In the genomic region with DNA sequence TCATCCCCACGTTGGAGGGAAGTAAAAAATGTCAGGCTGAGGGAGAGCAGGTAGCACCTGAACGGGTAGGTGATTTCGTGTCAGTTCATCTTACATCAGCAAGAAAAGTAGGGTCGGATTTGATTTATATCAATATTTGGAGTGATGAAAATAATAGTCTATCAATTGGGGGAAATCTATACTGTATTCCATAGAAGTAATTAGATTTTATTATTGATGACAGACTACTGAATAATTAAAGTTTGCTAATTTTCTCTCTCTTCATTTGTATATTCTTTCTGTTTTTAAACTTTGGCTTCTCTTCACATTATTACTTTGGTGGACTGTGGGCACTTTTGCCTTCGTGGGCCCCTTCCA, we compare ENCODE assay signal across 12 cellular contexts.
A peak's percentile ranks its signal among the peaks of the same experiment; 100 is the strongest.
DNase-seq lines count a peak whose midpoint lies in the region; ATAC-seq and TF ChIP-seq lines count a peak whose summit lies in the region.
"Had no signal": no experiment of that assay in that cellular context is flagged by ENCODE, and none has a peak within 500 bp of the region (broad histone marks: within the 10 kb centered on the region; RNA-seq: fewer than 3 reads in every experiment).

No MANE protein-coding gene starts in this region.

- no peak overlapping the region for H3K4ac ChIP-seq in neuronal stem cell (ENCODE audit: low read length)

- H4K91ac ChIP-seq in neuronal stem cell (ENCODE audit: low read depth, low read length, poor library complexity) = no peak overlapping the region

- peaks cover 27% of the 10 kb centered on the region for H3K27me3 Mint-ChIP-seq in T-helper 2 cell treated with Interferon-gamma antibody and Interleukin-4, amounts not matched to agents 5 μg/mL and 100 μg/mL, for 36 hours (ENCODE audit: low read depth)
- no peaks in the 10 kb centered on the region for H3K27me3 Mint-ChIP-seq in stimulated activated memory B cell treated with anti-CD40 and anti-IgM and Interleukin-4, amounts not matched to agents 10 μg/mL and 1 μg/mL and 100 μg/mL, for 72 hours

- no peak overlapping the region for H2BK120ac ChIP-seq in neuronal stem cell (ENCODE audit: low read depth, low read length)

- peak overlapping the region; percentile 79 for H3K4me3 Mint-ChIP-seq in T-helper 2 cell treated with Interferon-gamma antibody and Interleukin-4, amounts not matched to agents 5 μg/mL and 100 μg/mL, for 36 hours
- H3K4me3 Mint-ChIP-seq in stimulated activated memory B cell treated with anti-CD40 and anti-IgM and Interleukin-4, amounts not matched to agents 10 μg/mL and 1 μg/mL and 100 μg/mL, for 72 hours = peak overlapping the region; percentile 78

- H3K4me1 ChIP-seq in esophagus squamous epithelium (peaks cover 0 to 29% (median 8%) of the 10 kb centered on the region in 3 donors), neuronal stem cell (ENCODE audit: control insufficient read depth in 2 of 2, insufficient read depth in 1 of 2, low read depth in 1 of 2, low read length in 2 of 2) (peaks cover 0 to 4% of the 10 kb centered on the region in 2 donors)
- H3K4me1 ChIP-seq: A549 had no signal

- intact Hi-C loops in esophagus squamous epithelium (cut with DNase I) = no loop called here

- no peaks in the 10 kb centered on the region for H3K9me3 Mint-ChIP-seq in T-helper 2 cell treated with Interferon-gamma antibody and Interleukin-4, amounts not matched to agents 5 μg/mL and 100 μg/mL, for 36 hours
- no peaks in the 10 kb centered on the region for H3K9me3 Mint-ChIP-seq in stimulated activated memory B cell treated with anti-CD40 and anti-IgM and Interleukin-4, amounts not matched to agents 10 μg/mL and 1 μg/mL and 100 μg/mL, for 72 hours

- peak overlapping the region; percentile 52 for H3K4me2 ChIP-seq in SU-DHL-6 (ENCODE audit: low read depth, low read length, poor library complexity, severe bottlenecking)
- no peak overlapping the region for H3K4me2 ChIP-seq in neuronal stem cell (ENCODE audit: insufficient read depth, low read length, poor library complexity, severe bottlenecking)
- H3K4me2 ChIP-seq: A549 had no signal

- no peaks in the 10 kb centered on the region for H3K36me3 Mint-ChIP-seq in T-helper 2 cell treated with Interferon-gamma antibody and Interleukin-4, amounts not matched to agents 5 μg/mL and 100 μg/mL, for 36 hours (ENCODE audit: low read depth)
- no peaks in the 10 kb centered on the region for H3K36me3 Mint-ChIP-seq in stimulated activated memory B cell treated with anti-CD40 and anti-IgM and Interleukin-4, amounts not matched to agents 10 μg/mL and 1 μg/mL and 100 μg/mL, for 72 hours

- H3K27ac Mint-ChIP-seq in T-helper 2 cell treated with Interferon-gamma antibody and Interleukin-4, amounts not matched to agents 5 μg/mL and 100 μg/mL, for 36 hours = no peak overlapping the region
- H3K27ac Mint-ChIP-seq in stimulated activated memory B cell treated with anti-CD40 and anti-IgM and Interleukin-4, amounts not matched to agents 10 μg/mL and 1 μg/mL and 100 μg/mL, for 72 hours = peak overlapping the region; percentile 58

- no peak overlapping the region for H2BK15ac ChIP-seq in neuronal stem cell (ENCODE audit: low read length)

- H2AFZ ChIP-seq in SU-DHL-6 (ENCODE audit: low read depth, low read length, severe bottlenecking) (no peak overlapping the region), neuronal stem cell (ENCODE audit: low read length) (no peak overlapping the region)

- peaks cover 6% of the 10 kb centered on the region for H3K4me1 Mint-ChIP-seq in T-helper 2 cell treated with Interferon-gamma antibody and Interleukin-4, amounts not matched to agents 5 μg/mL and 100 μg/mL, for 36 hours (ENCODE audit: low read depth)
- H3K4me1 Mint-ChIP-seq in stimulated activated memory B cell treated with anti-CD40 and anti-IgM and Interleukin-4, amounts not matched to agents 10 μg/mL and 1 μg/mL and 100 μg/mL, for 72 hours = peaks cover 14% of the 10 kb centered on the region

- no peaks in the 10 kb centered on the region for H4K20me1 ChIP-seq in SU-DHL-6 (ENCODE audit: low read depth, low read length)

- no peak for DNase-seq in T-helper 2 cell treated with Interferon-gamma antibody and Interleukin-4, amounts not matched to agents 5 μg/mL and 100 μg/mL, for 36 hours (ENCODE audit: low spot score)
- DNase-seq in T-helper 2 cell (no peak), esophagus squamous epithelium (lab: John Stamatoyannopoulos, UW) (no peak), medulla oblongata (ENCODE audit: extremely low spot score) (no peak), neuronal stem cell (ENCODE audit: low spot score) (no peak)
- DNase-seq: NCI-H1105 had no signal

- H3K79me1 ChIP-seq in neuronal stem cell (ENCODE audit: low read depth, low read length) = no peaks in the 10 kb centered on the region

- no peak overlapping the region for H3K27ac ChIP-seq in SU-DHL-6 (ENCODE audit: low read depth, low read length)
- peak overlapping the region in 3 of 4 donors; percentile 35 to 79 (median 55) for H3K27ac ChIP-seq in esophagus squamous epithelium
- no peak overlapping the region for H3K27ac ChIP-seq in neuronal stem cell (replicated peaks; ENCODE audit: low read length)
- H3K27ac ChIP-seq: A549, HL-60, neutrophil had no signal

- TF ChIP-seq POLR2A in esophagus squamous epithelium (IDR thresholded peaks at IDR 0.05) = no peak

- no peaks in the 10 kb centered on the region for H3K79me2 ChIP-seq in SU-DHL-6 (ENCODE audit: insufficient read depth, low read length)

- no peak overlapping the region for H3K9ac ChIP-seq in SU-DHL-6 (ENCODE audit: low read length)
- H3K9ac ChIP-seq in neuronal stem cell (ENCODE audit: low read depth, low read length, poor library complexity) = no peak overlapping the region

- no peak for ATAC-seq in stimulated activated memory B cell treated with anti-CD40 and anti-IgM and Interleukin-4, amounts not matched to agents 10 μg/mL and 1 μg/mL and 100 μg/mL, for 72 hours
- no peak for ATAC-seq in GM21576 (IDR thresholded peaks at IDR 0.05; ENCODE audit: unreplicated experiment)

- H3K9me2 ChIP-seq in SU-DHL-6 (replicated peaks; ENCODE audit: insufficient read depth, low read length) = no peaks in the 10 kb centered on the region

- H3K18ac ChIP-seq in neuronal stem cell (ENCODE audit: low read length) = no peak overlapping the region

- H3K36me3 ChIP-seq in SU-DHL-6 (ENCODE audit: low read length) (no peaks in the 10 kb centered on the region), esophagus squamous epithelium (no peaks in the 10 kb centered on the region), neuronal stem cell (replicated peaks in 1 of 2; ENCODE audit: control insufficient read depth in 2 of 2, insufficient read depth in 2 of 2, low read length in 2 of 2) (no peaks in the 10 kb centered on the region)
- H3K36me3 ChIP-seq: neutrophil had no signal

- H3K9me3 ChIP-seq in SU-DHL-6 (ENCODE audit: insufficient read depth, low read length) (no peaks in the 10 kb centered on the region), esophagus squamous epithelium (no peaks in the 10 kb centered on the region), neuronal stem cell (replicated peaks in 1 of 2; ENCODE audit: control insufficient read depth in 2 of 2, insufficient read depth in 1 of 2, low read depth in 1 of 2, low read length in 2 of 2) (no peaks in the 10 kb centered on the region)
- H3K9me3 ChIP-seq: A549, neutrophil had no signal

- H3K4me3 ChIP-seq in SU-DHL-6 (ENCODE audit: insufficient read depth, low read length, poor library complexity, severe bottlenecking) (no peak overlapping the region), esophagus squamous epithelium (peak overlapping the region in 2 of 4 donors; percentile 45 to 63), neuronal stem cell (ENCODE audit: low read length in 2 of 2) (no peak overlapping the region)
- H3K4me3 ChIP-seq: A549 had no signal

- H4K8ac ChIP-seq in neuronal stem cell (ENCODE audit: low read depth, low read length) = no peak overlapping the region

- TF ChIP-seq CTCF in SU-DHL-6 (IDR thresholded peaks at IDR 0.05; ENCODE audit: insufficient read depth, low read length, poor library complexity, severe bottlenecking) (no peak), esophagus squamous epithelium (IDR thresholded peaks at IDR 0.05) (no peak)

- H3K27me3 ChIP-seq in SU-DHL-6 (ENCODE audit: low read length) (no peaks in the 10 kb centered on the region), esophagus squamous epithelium (peaks cover 0 to 17% (median 0%) of the 10 kb centered on the region in 4 donors), neuronal stem cell (ENCODE audit: control insufficient read depth in 3 of 3, insufficient read depth in 3 of 3, low read depth in 1 of 3, low read length in 3 of 3) (peaks cover 0 to 18% (median 0%) of the 10 kb centered on the region in 3 experiments)

- no peak overlapping the region for H2BK12ac ChIP-seq in neuronal stem cell (ENCODE audit: low read length)

- no peak overlapping the region for H3K14ac ChIP-seq in neuronal stem cell (ENCODE audit: low read length)

- H2BK5ac ChIP-seq in neuronal stem cell (ENCODE audit: low read length) = no peak overlapping the region

- H2AK5ac ChIP-seq in neuronal stem cell (ENCODE audit: low read depth, low read length) = no peak overlapping the region

- WGBS in esophagus squamous epithelium, 2 donors = 28 to 44% methylated on average over 5 of the region's 5 CpGs
- WGBS in neuronal stem cell (ENCODE audit: extremely low coverage in 2 of 2, insufficient read length in 2 of 2, insufficient replicate concordance in 1 of 2), 2 donors = no CpG with 5 or more reads among the region's 5 CpGs

- no peaks in the 10 kb centered on the region for H3F3A ChIP-seq in SU-DHL-6 (ENCODE audit: insufficient read depth)

- no peak overlapping the region for H3K23ac ChIP-seq in neuronal stem cell (ENCODE audit: low read depth, low read length, poor library complexity)

Comparison
In these comparisons a context has a peak if more than half of its experiments do, and no peak if none do; other contexts are left out.
1. H3K27ac ChIP-seq: peak in esophagus squamous epithelium (3 of 4); none in SU-DHL-6 (single experiment) and neuronal stem cell (single experiment).